16 cellular contexts compared by ENCODE assay signal in genomic region chr4:138407329-138407728, GRCh38.
"Had no signal": no experiment of that assay in that cellular context is flagged by ENCODE, and none has a peak within 500 bp of the region (broad histone marks: within the 10 kb centered on the region; RNA-seq: fewer than 3 reads in every experiment).

No MANE protein-coding gene starts in this region.

- H3K36me3 Mint-ChIP-seq: naive B cell; stimulated activated naive B cell treated with anti-CD40 and anti-IgM and Interleukin-4, amounts not matched to agents 10 μg/mL and 1 μg/mL and 100 μg/mL, for 72 hours had no signal

- H3K4me1 Mint-ChIP-seq: naive B cell had no signal

- H3K4me3 ChIP-seq: left lung, sigmoid colon, upper lobe of right lung had no signal

- H3K9me3 ChIP-seq: left lung, sigmoid colon, upper lobe of right lung had no signal

- ATAC-seq: stimulated activated naive B cell treated with anti-CD40 and anti-IgM and Interleukin-4, amounts not matched to agents 10 μg/mL and 1 μg/mL and 100 μg/mL, for 72 hours had no signal

- H3K27me3 Mint-ChIP-seq: naive B cell had no signal

- H3K36me3 ChIP-seq: left lung, sigmoid colon, upper lobe of right lung had no signal

- DNase-seq: activated CD4-positive, alpha-beta T cell treated with anti-CD3 and anti-CD28 coated beads, Interleukin-2, amount 50 U/mL, for 1 hour; activated CD8-positive, alpha-beta memory T cell treated with anti-CD3 and anti-CD28 coated beads, Interleukin-2, amount 50 U/mL, for 48 hours; activated effector memory CD4-positive, alpha-beta T cell treated with Interleukin-2 at 50 U/mL for 16 hours; activated naive CD4-positive, alpha-beta T cell treated with anti-CD3 and anti-CD28 coated beads, Interleukin-2, amount 50 U/mL, for 16 hours; activated T-cell treated with anti-CD3 and anti-CD28 coated beads, Interleukin-2, amount 50 U/mL, for 48 hours; dermis blood vessel endothelial cell; effector memory CD4-positive, alpha-beta T cell; kidney; left lung; naive B cell; posterior cingulate gyrus; sigmoid colon; stimulated activated naive B cell treated with anti-CD40 and anti-IgM and Interleukin-4, amounts not matched to agents 10 μg/mL and 1 μg/mL and 100 μg/mL, for 72 hours; T1000; upper lobe of right lung had no signal

- FAIRE-seq: endothelial cell of umbilical vein, kidney had no signal

- H3K4me3 Mint-ChIP-seq: naive B cell; stimulated activated naive B cell treated with anti-CD40 and anti-IgM and Interleukin-4, amounts not matched to agents 10 μg/mL and 1 μg/mL and 100 μg/mL, for 72 hours had no signal

- H3K27me3 ChIP-seq: left lung, sigmoid colon, upper lobe of right lung had no signal

- H3K27ac Mint-ChIP-seq: naive B cell; stimulated activated naive B cell treated with anti-CD40 and anti-IgM and Interleukin-4, amounts not matched to agents 10 μg/mL and 1 μg/mL and 100 μg/mL, for 72 hours had no signal

- H3K27ac ChIP-seq: sigmoid colon, upper lobe of right lung had no signal
